ENCODE assay signal across 2 cellular contexts in genomic region chr16:48332978-48333377, GRCh38.
TF ChIP-seq lines count a peak whose summit lies in the region.

No MANE protein-coding gene starts in this region.

TF ChIP-seq in IMR-90, 13 proteins besides CTCF, POLR2A, EP300 and RAD21 (continued from another document):
- no peak for TF ChIP-seq RFX5 (IDR thresholded peaks at IDR 0.05; ENCODE audit: low read depth, low read length)

TF ChIP-seq in HepG2, 621 proteins besides CTCF, POLR2A, EP300 and RAD21:
- TF ChIP-seq CEBPZ (IDR thresholded peaks at IDR 0.05; ENCODE audit: low read length), result no peak
- TF ChIP-seq IRF2 (CRISPR knock-in tag; IDR thresholded peaks at IDR 0.05), result no peak
- no peak for TF ChIP-seq POLR2G (IDR thresholded peaks at IDR 0.05; ENCODE audit: low read depth, low read length)
- no peak for TF ChIP-seq THYN1 (CRISPR knock-in tag; IDR thresholded peaks at IDR 0.05; ENCODE audit: borderline replicate concordance, low read depth)
- peak; percentile 77 for TF ChIP-seq CEBPB (IDR thresholded peaks at IDR 0.05; ENCODE audit: borderline replicate concordance, low read depth, low read length)
- no peak for TF ChIP-seq FOXC1 (CRISPR knock-in tag; IDR thresholded peaks at IDR 0.05; ENCODE audit: borderline replicate concordance)
- no peak for TF ChIP-seq SUZ12 (IDR thresholded peaks at IDR 0.05; ENCODE audit: low read depth, low read length)
